Comparison of ENCODE assay signal across 13 cellular contexts in genomic region chr2:233469261-233470006, GRCh38.
DNase-seq lines count a peak whose midpoint lies in the region; ATAC-seq and TF ChIP-seq lines count a peak whose summit lies in the region.
"Had no signal": no experiment of that assay in that cellular context is flagged by ENCODE, and none has a peak within 500 bp of the region (broad histone marks: within the 10 kb centered on the region; RNA-seq: fewer than 3 reads in every experiment).

No MANE protein-coding gene starts in this region.

- no peak overlapping the region for H3K27ac Mint-ChIP-seq in activated naive CD4-positive, alpha-beta T cell treated with anti-CD3 and anti-CD28 coated beads, Interleukin-2, amount 10 ng/mL, durations not matched to agents 7 days and 5 days
- H3K27ac Mint-ChIP-seq in endodermal cell = no peak overlapping the region
- H3K27ac Mint-ChIP-seq: activated CD4-positive, alpha-beta T cell treated with anti-CD3 and anti-CD28 coated beads, Interleukin-2, amount 10 ng/mL, durations not matched to agents 7 days and 5 days; stimulated activated naive CD8-positive, alpha-beta T cell treated with anti-CD3 and anti-CD28 coated beads, Interleukin-15, Interleukin-2, amounts not matched to agents 100 ng/mL and 50 ng/mL, for 24 hours had no signal

- H3K9ac ChIP-seq in neuronal stem cell (ENCODE audit: low read depth, low read length, poor library complexity) (no peak overlapping the region), endodermal cell (ENCODE audit: extremely low read depth, low read length, poor library complexity, severe bottlenecking) (no peak overlapping the region)

- TF ChIP-seq CTCF in vagina (IDR thresholded peaks at IDR 0.05) (no peak), endodermal cell (conservative IDR thresholded peaks at IDR 0.05) (no peak)

- CTCF ChIA-PET in activated naive CD4-positive, alpha-beta T cell treated with anti-CD3 and anti-CD28 coated beads, Interleukin-2, amount 10 ng/mL, durations not matched to agents 7 days and 5 days (lab: Charles Lee) = no interaction called here

- H3K18ac ChIP-seq in neuronal stem cell (ENCODE audit: low read length) = peak overlapping the region; percentile 80

- H4K8ac ChIP-seq in neuronal stem cell (ENCODE audit: low read depth, low read length) = no peak overlapping the region

- WGBS in neuronal stem cell (ENCODE audit: extremely low coverage in 2 of 2, insufficient read length in 2 of 2, insufficient replicate concordance in 1 of 2), 2 donors = no CpG with 5 or more reads among the region's 32 CpGs
- WGBS in endodermal cell (ENCODE audit: insufficient coverage in 1 of 2, insufficient read length in 1 of 2), 2 experiments = 93% methylated on average over 21 to 32 of the region's 32 CpGs

- peaks cover 0 to 1% of the 10 kb centered on the region in 2 donors for H3K4me1 ChIP-seq in neuronal stem cell (ENCODE audit: control insufficient read depth in 2 of 2, insufficient read depth in 1 of 2, low read depth in 1 of 2, low read length in 2 of 2)
- peaks cover 6% of the 10 kb centered on the region for H3K4me1 ChIP-seq in vagina
- no peaks in the 10 kb centered on the region for H3K4me1 ChIP-seq in endodermal cell (ENCODE audit: control insufficient read depth, insufficient read depth, low read length)

- H3K4me1 Mint-ChIP-seq in activated naive CD4-positive, alpha-beta T cell treated with anti-CD3 and anti-CD28 coated beads, Interleukin-2, amount 10 ng/mL, durations not matched to agents 7 days and 5 days = no peaks in the 10 kb centered on the region
- H3K4me1 Mint-ChIP-seq in endodermal cell = no peaks in the 10 kb centered on the region
- H3K4me1 Mint-ChIP-seq: activated CD4-positive, alpha-beta T cell treated with anti-CD3 and anti-CD28 coated beads, Interleukin-2, amount 10 ng/mL, durations not matched to agents 7 days and 5 days had no signal

- H2BK15ac ChIP-seq in neuronal stem cell (ENCODE audit: low read length) = no peak overlapping the region

- DNase-seq in activated naive CD4-positive, alpha-beta T cell treated with anti-CD3 and anti-CD28 coated beads, Interleukin-2, amount 10 ng/mL, durations not matched to agents 7 days and 5 days = peak; percentile 13
- DNase-seq in activated naive CD4-positive, alpha-beta T cell (lab: John Stamatoyannopoulos, UW) = no peak
- DNase-seq in cardiac septum (ENCODE audit: low spot score) = peak; percentile 78
- no peak for DNase-seq in neuronal stem cell (ENCODE audit: low spot score)
- no peak for DNase-seq in vagina (ENCODE audit: extremely low spot score in 2 of 2)
- DNase-seq in AML-193 (lab: John Stamatoyannopoulos, UW) = no peak
- DNase-seq in endodermal cell = no peak
- DNase-seq: activated CD4-positive, alpha-beta T cell treated with anti-CD3 and anti-CD28 coated beads, Interleukin-2, amount 10 ng/mL, durations not matched to agents 7 days and 5 days; Karpas-422; SW 1271 had no signal

- peaks cover 49% of the 10 kb centered on the region for H3K36me3 Mint-ChIP-seq in activated naive CD4-positive, alpha-beta T cell treated with anti-CD3 and anti-CD28 coated beads, Interleukin-2, amount 10 ng/mL, durations not matched to agents 7 days and 5 days
- peaks cover 57% of the 10 kb centered on the region for H3K36me3 Mint-ChIP-seq in endodermal cell (ENCODE audit: low read depth)

- H3K36me3 ChIP-seq in neuronal stem cell (replicated peaks in 1 of 2; ENCODE audit: control insufficient read depth in 2 of 2, insufficient read depth in 2 of 2, low read length in 2 of 2) (peaks cover 19 to 61% of the 10 kb centered on the region in 2 donors), vagina (peaks cover 0 to 11% of the 10 kb centered on the region in 2 donors), endodermal cell (ENCODE audit: control insufficient read depth, insufficient read depth, low read length) (peaks cover 8% of the 10 kb centered on the region)
- H3K36me3 ChIP-seq: brain microvascular endothelial cell had no signal

- TF ChIP-seq POLR2A in vagina (IDR thresholded peaks at IDR 0.05) = no peak

- H2BK12ac ChIP-seq in neuronal stem cell (ENCODE audit: low read length) = peak overlapping the region; percentile 60

- no peak overlapping the region for H3K4me3 ChIP-seq in neuronal stem cell (ENCODE audit: low read length in 2 of 2)
- no peak overlapping the region for H3K4me3 ChIP-seq in vagina
- H3K4me3 ChIP-seq in endodermal cell (ENCODE audit: low read length) = no peak overlapping the region

- H3K9me3 ChIP-seq in neuronal stem cell (replicated peaks in 1 of 2; ENCODE audit: control insufficient read depth in 2 of 2, insufficient read depth in 1 of 2, low read depth in 1 of 2, low read length in 2 of 2) = peaks cover 0 to 4% of the 10 kb centered on the region in 2 donors
- H3K9me3 ChIP-seq in vagina = no peaks in the 10 kb centered on the region
- H3K9me3 ChIP-seq in endodermal cell (ENCODE audit: control insufficient read depth, low read length) = no peaks in the 10 kb centered on the region

- H2AK5ac ChIP-seq in neuronal stem cell (ENCODE audit: low read depth, low read length) = no peak overlapping the region

- ATAC-seq in HG02840 (IDR thresholded peaks at IDR 0.05; ENCODE audit: low FRiP score, unreplicated experiment) = no peak

- H3K14ac ChIP-seq in neuronal stem cell (ENCODE audit: low read length) = no peak overlapping the region

- no peak overlapping the region for H3K4ac ChIP-seq in neuronal stem cell (ENCODE audit: low read length)

- H3K4me3 Mint-ChIP-seq in activated naive CD4-positive, alpha-beta T cell treated with anti-CD3 and anti-CD28 coated beads, Interleukin-2, amount 10 ng/mL, durations not matched to agents 7 days and 5 days = no peak overlapping the region
- H3K4me3 Mint-ChIP-seq in endodermal cell = no peak overlapping the region
- H3K4me3 Mint-ChIP-seq: activated CD4-positive, alpha-beta T cell treated with anti-CD3 and anti-CD28 coated beads, Interleukin-2, amount 10 ng/mL, durations not matched to agents 7 days and 5 days; stimulated activated naive CD8-positive, alpha-beta T cell treated with anti-CD3 and anti-CD28 coated beads, Interleukin-15, Interleukin-2, amounts not matched to agents 100 ng/mL and 50 ng/mL, for 24 hours had no signal

- no peaks in the 10 kb centered on the region for H3K27me3 Mint-ChIP-seq in activated naive CD4-positive, alpha-beta T cell treated with anti-CD3 and anti-CD28 coated beads, Interleukin-2, amount 10 ng/mL, durations not matched to agents 7 days and 5 days
- no peaks in the 10 kb centered on the region for H3K27me3 Mint-ChIP-seq in endodermal cell (ENCODE audit: insufficient read depth)
- H3K27me3 Mint-ChIP-seq: activated CD4-positive, alpha-beta T cell treated with anti-CD3 and anti-CD28 coated beads, Interleukin-2, amount 10 ng/mL, durations not matched to agents 7 days and 5 days; stimulated activated naive CD8-positive, alpha-beta T cell treated with anti-CD3 and anti-CD28 coated beads, Interleukin-15, Interleukin-2, amounts not matched to agents 100 ng/mL and 50 ng/mL, for 24 hours had no signal

- H3K79me1 ChIP-seq in neuronal stem cell (ENCODE audit: low read depth, low read length) = peaks cover 2% of the 10 kb centered on the region

- H3K27me3 ChIP-seq in neuronal stem cell (ENCODE audit: control insufficient read depth in 3 of 3, insufficient read depth in 3 of 3, low read depth in 1 of 3, low read length in 3 of 3) (no peaks in the 10 kb centered on the region), vagina (no peaks in the 10 kb centered on the region), endodermal cell (ENCODE audit: control insufficient read depth, insufficient read depth, low read length, poor library complexity, severe bottlenecking) (no peaks in the 10 kb centered on the region)
- H3K27me3 ChIP-seq: brain microvascular endothelial cell had no signal

- intact Hi-C loops in cardiac septum (cut with DNase I) (no loop called here), vagina (cut with DNase I) (no loop called here)

- H2AFZ ChIP-seq in neuronal stem cell (ENCODE audit: low read length) = no peak overlapping the region

- H3K23ac ChIP-seq in neuronal stem cell (ENCODE audit: low read depth, low read length, poor library complexity) = peak overlapping the region; percentile 80

- no peak overlapping the region for H2BK120ac ChIP-seq in neuronal stem cell (ENCODE audit: low read depth, low read length)

- H2BK5ac ChIP-seq in neuronal stem cell (ENCODE audit: low read length) = peak overlapping the region; percentile 42

- H3K9me3 Mint-ChIP-seq in activated naive CD4-positive, alpha-beta T cell treated with anti-CD3 and anti-CD28 coated beads, Interleukin-2, amount 10 ng/mL, durations not matched to agents 7 days and 5 days = no peaks in the 10 kb centered on the region
- peaks cover 3% of the 10 kb centered on the region for H3K9me3 Mint-ChIP-seq in endodermal cell
- H3K9me3 Mint-ChIP-seq: activated CD4-positive, alpha-beta T cell treated with anti-CD3 and anti-CD28 coated beads, Interleukin-2, amount 10 ng/mL, durations not matched to agents 7 days and 5 days; stimulated activated naive CD8-positive, alpha-beta T cell treated with anti-CD3 and anti-CD28 coated beads, Interleukin-15, Interleukin-2, amounts not matched to agents 100 ng/mL and 50 ng/mL, for 24 hours had no signal

- H3K4me2 ChIP-seq in neuronal stem cell (ENCODE audit: insufficient read depth, low read length, poor library complexity, severe bottlenecking) = no peak overlapping the region

- H3K27ac ChIP-seq in neuronal stem cell (replicated peaks; ENCODE audit: low read length) = no peak overlapping the region
- peak overlapping the region; percentile 64 for H3K27ac ChIP-seq in vagina
- H3K27ac ChIP-seq in endodermal cell (ENCODE audit: low read depth, low read length) = no peak overlapping the region
- H3K27ac ChIP-seq: brain microvascular endothelial cell had no signal

- no peak overlapping the region for H4K91ac ChIP-seq in neuronal stem cell (ENCODE audit: low read depth, low read length, poor library complexity)

Comparison
In these comparisons a context has a peak if more than half of its experiments do, and no peak if none do; other contexts are left out.
1. DNase-seq: peak in activated naive CD4-positive, alpha-beta T cell treated with anti-CD3 and anti-CD28 coated beads, Interleukin-2, amount 10 ng/mL, durations not matched to agents 7 days and 5 days (single experiment) and cardiac septum (single experiment); none in activated naive CD4-positive, alpha-beta T cell (0 of 4), neuronal stem cell (single experiment), vagina (0 of 2), AML-193 (0 of 2) and endodermal cell (single experiment).